ENCODE assay signal across 12 cellular contexts in genomic region chr1:164586619-164587018, GRCh38. TPM values are rescaled to one million over a fixed set of nuclear protein-coding genes. Genes with fewer than 3 reads are reported as not detected.
"Had no signal": no experiment of that assay in that cellular context is flagged by ENCODE, and none has a peak within 500 bp of the region (broad histone marks: within the 10 kb centered on the region; RNA-seq: fewer than 3 reads in every experiment).

No MANE protein-coding gene starts in this region.

- H3K4me3 Mint-ChIP-seq: activated T-helper 1 cell treated with anti-CD3 and anti-CD28 coated beads, Interleukin-12 subunit alpha, Interleukin-12 subunit beta, Interleukin-2, Interleukin-4 antibody, amounts not matched to agents 30 ng/mL and 10 ng/mL and 1 ng/mL, durations not matched to agents 14 hours and 24 hours and 36 hours; memory B cell had no signal

- DNase-seq: activated CD4-positive, alpha-beta T cell treated with anti-CD3 and anti-CD28 coated beads for 48 hours; activated naive CD4-positive, alpha-beta T cell; aorta; foreskin keratinocyte; heart left ventricle; islet precursor cell; thyroid gland had no signal

- H3K27me3 Mint-ChIP-seq: memory B cell had no signal

- H3K36me3 ChIP-seq: thyroid gland had no signal

- H3K27ac Mint-ChIP-seq: activated T-helper 1 cell treated with anti-CD3 and anti-CD28 coated beads, Interleukin-12 subunit alpha, Interleukin-12 subunit beta, Interleukin-2, Interleukin-4 antibody, amounts not matched to agents 30 ng/mL and 10 ng/mL and 1 ng/mL, durations not matched to agents 14 hours and 24 hours and 36 hours; memory B cell had no signal

- H3K27ac ChIP-seq: foreskin keratinocyte, parathyroid adenoma, skin epidermis had no signal

- H3K9me3 ChIP-seq: heart left ventricle, thyroid gland had no signal

- H3K36me3 Mint-ChIP-seq: memory B cell had no signal

- ATAC-seq: foreskin keratinocyte, heart left ventricle, left lobe of liver had no signal

- H3K4me1 Mint-ChIP-seq: memory B cell had no signal

- H3K4me3 ChIP-seq: heart left ventricle, skin epidermis, thyroid gland had no signal

- H3K9ac ChIP-seq: parathyroid adenoma had no signal

- H3K9me3 Mint-ChIP-seq: activated T-helper 1 cell treated with anti-CD3 and anti-CD28 coated beads, Interleukin-12 subunit alpha, Interleukin-12 subunit beta, Interleukin-2, Interleukin-4 antibody, amounts not matched to agents 30 ng/mL and 10 ng/mL and 1 ng/mL, durations not matched to agents 14 hours and 24 hours and 36 hours; memory B cell had no signal

- H3K27me3 ChIP-seq: foreskin keratinocyte, heart left ventricle, thyroid gland had no signal

- H2AFZ ChIP-seq: parathyroid adenoma had no signal

RNA-seq across cellular contexts. Expression of gene PBX1, which starts 27.6 kb away (rescaled TPM):
- total RNA-seq: activated T-helper 1 cell treated with anti-CD3 and anti-CD28 coated beads, Interleukin-12 subunit alpha, Interleukin-12 subunit beta, Interleukin-2, Interleukin-4 antibody, amounts not matched to agents 30 ng/mL and 10 ng/mL and 1 ng/mL, durations not matched to agents 14 hours and 24 hours and 36 hours had no signal
